Comparison of ENCODE assay signal across 17 cellular contexts in genomic region chr12:128909653-128910052, GRCh38. TPM values are rescaled to one million over a fixed set of nuclear protein-coding genes. Genes with fewer than 3 reads are reported as not detected.
DNase-seq lines count a peak whose midpoint lies in the region; ATAC-seq, FAIRE-seq and TF ChIP-seq lines count a peak whose summit lies in the region.
"Had no signal": no experiment of that assay in that cellular context is flagged by ENCODE, and none has a peak within 500 bp of the region (broad histone marks: within the 10 kb centered on the region; RNA-seq: fewer than 3 reads in every experiment).

No MANE protein-coding gene starts in this region.

- no peak overlapping the region for H3K9ac ChIP-seq in GM12878 (ENCODE audit: control insufficient read depth, insufficient read depth, low read length)
- no peak overlapping the region for H3K9ac ChIP-seq in HepG2 (ENCODE audit: insufficient read depth, low read depth, low read length)
- H3K9ac ChIP-seq: GM23248 had no signal

- H3K4me1 ChIP-seq in GM12878 (ENCODE audit: control insufficient read depth, insufficient read depth, low read length) (peaks cover 6% of the 10 kb centered on the region; the same call in 1 of the 2 replicates), HepG2 (ENCODE audit: insufficient read depth, low read length) (peaks cover 29% of the 10 kb centered on the region), psoas muscle (no peaks in the 10 kb centered on the region)

- DNase-seq in NCI-H146 (lab: John Stamatoyannopoulos, UW) (peak; percentile 36), NCI-H146 treated with DMSO at 0.1 percent for 48 hours (lab: John Stamatoyannopoulos, UW; ENCODE audit: unreplicated experiment) (no peak), GM12878 (ENCODE audit: low read depth, low spot score) (no peak), HepG2 (ENCODE audit: low spot score) (no peak), psoas muscle (no peak), NOMO-1 treated with dmso at 0.1 percent for 144 hours (lab: John Stamatoyannopoulos, UW; ENCODE audit: unreplicated experiment) (no peak), DMS 273 treated with DMSO at 0.1 percent for 48 hours (lab: John Stamatoyannopoulos, UW) (no peak)
- DNase-seq in T-helper 2 cell treated with Interferon-gamma antibody and Interleukin-4, amounts not matched to agents 5 μg/mL and 100 μg/mL, for 36 hours (ENCODE audit: low spot score): no peak
- DNase-seq: CD4-positive, CD25-positive, alpha-beta regulatory T cell; DMS79; GM23248; H7 had no signal

- H3K27ac ChIP-seq in GM12878 (ENCODE audit: control insufficient read depth, insufficient read depth): no peak overlapping the region
- no peak overlapping the region for H3K27ac ChIP-seq in HepG2 (ENCODE audit: extremely low read length, insufficient read depth, low read length)
- no peak overlapping the region for H3K27ac ChIP-seq in psoas muscle
- H3K27ac ChIP-seq: 22Rv1, GM23248 had no signal

- no peaks in the 10 kb centered on the region for H3K27me3 Mint-ChIP-seq in T-helper 2 cell treated with Interferon-gamma antibody and Interleukin-4, amounts not matched to agents 5 μg/mL and 100 μg/mL, for 36 hours (ENCODE audit: low read depth)
- H3K27me3 Mint-ChIP-seq: CD4-positive, CD25-positive, alpha-beta regulatory T cell had no signal

- WGBS in GM12878 (ENCODE audit: insufficient coverage, insufficient replicate concordance, low lambda C conversion rate, missing lambda C conversion rate): 64% methylated on average over 1 of the region's 1 CpG
- 3% methylated on average over 1 of the region's 1 CpG for WGBS in HepG2 (ENCODE audit: low lambda C conversion rate)
- 49 to 72% (median 60%) methylated on average over 1 of the region's 1 CpG for WGBS in psoas muscle, 3 donors

- no peak overlapping the region for H3K27ac Mint-ChIP-seq in T-helper 2 cell treated with Interferon-gamma antibody and Interleukin-4, amounts not matched to agents 5 μg/mL and 100 μg/mL, for 36 hours
- H3K27ac Mint-ChIP-seq: CD4-positive, CD25-positive, alpha-beta regulatory T cell had no signal

- TF ChIP-seq POLR2A in GM12878 (IDR thresholded peaks at IDR 0.05; ENCODE audit: low read depth, low read length) (no peak), HepG2 (IDR thresholded peaks at IDR 0.05; ENCODE audit: insufficient read depth in 1 of 2, low read depth in 2 of 2, low read length in 2 of 2) (no peak)

- peaks cover 0 to 1% of the 10 kb centered on the region in 2 experiments; a peak in 1 of 4 replicates for H3K36me3 ChIP-seq in GM12878 (ENCODE audit: control insufficient read depth in 2 of 2, insufficient read depth in 2 of 2, low read length in 1 of 2)
- no peaks in the 10 kb centered on the region for H3K36me3 ChIP-seq in HepG2 (replicated peaks in 1 of 2; ENCODE audit: control insufficient read depth in 1 of 2, insufficient read depth in 2 of 2, low read length in 2 of 2)
- H3K36me3 ChIP-seq in psoas muscle (ENCODE audit: insufficient read depth in 1 of 2, low read depth in 1 of 2): no peaks in the 10 kb centered on the region

- H3K79me2 ChIP-seq in GM12878 (ENCODE audit: control insufficient read depth, insufficient read depth, low read length) (no peaks in the 10 kb centered on the region), HepG2 (ENCODE audit: insufficient read depth, low read length) (no peaks in the 10 kb centered on the region)

- H4K20me1 ChIP-seq in GM12878 (ENCODE audit: control insufficient read depth, insufficient read depth): no peaks in the 10 kb centered on the region
- H4K20me1 ChIP-seq in HepG2 (ENCODE audit: insufficient read depth, low read length): no peaks in the 10 kb centered on the region

- no peak for TF ChIP-seq EP300 in GM12878 (IDR thresholded peaks at IDR 0.05; ENCODE audit: borderline replicate concordance in 1 of 2, control insufficient read depth in 1 of 2, low read depth in 2 of 2, low read length in 2 of 2)
- TF ChIP-seq EP300 in HepG2 (IDR thresholded peaks at IDR 0.05; ENCODE audit: low read depth in 2 of 2, low read length in 2 of 2): no peak
- TF ChIP-seq EP300 in HepG2 (CRISPR knock-in tag; IDR thresholded peaks at IDR 0.05; ENCODE audit: borderline replicate concordance): no peak

- H3K4me3 Mint-ChIP-seq in T-helper 2 cell treated with Interferon-gamma antibody and Interleukin-4, amounts not matched to agents 5 μg/mL and 100 μg/mL, for 36 hours: no peak overlapping the region
- H3K4me3 Mint-ChIP-seq: CD4-positive, CD25-positive, alpha-beta regulatory T cell had no signal

- TF ChIP-seq RAD21 in GM12878 (IDR thresholded peaks at IDR 0.05; ENCODE audit: insufficient read depth, low read depth, low read length) (no peak), HepG2 (CRISPR knock-in tag; IDR thresholded peaks at IDR 0.05) (no peak)

- POLR2A ChIA-PET in GM12878 (lab: Charles Lee): interaction anchor here (0.6 kb wide), 3 partner anchors 59 to 87 kb away, joined by 3 to 4 read pairs (median 3); no protein-coding TSS in a partner anchor
- POLR2A ChIA-PET in HepG2 (lab: Yijun Ruan, JAX): no interaction called here

- intact Hi-C loops in GM12878 (cut with micrococcal nuclease; ENCODE audit: unreplicated experiment): no loop called here
- intact Hi-C loops in HepG2 (cut with micrococcal nuclease; ENCODE audit: unreplicated experiment): no loop called here
- intact Hi-C loops in psoas muscle (cut with DNase I): no loop called here

- H3K9me3 Mint-ChIP-seq in T-helper 2 cell treated with Interferon-gamma antibody and Interleukin-4, amounts not matched to agents 5 μg/mL and 100 μg/mL, for 36 hours: no peaks in the 10 kb centered on the region
- H3K9me3 Mint-ChIP-seq: CD4-positive, CD25-positive, alpha-beta regulatory T cell had no signal

- FAIRE-seq in GM12878 (lab: Jason Lieb, UNC) (no peak), HepG2 (lab: Jason Lieb, UNC) (no peak)
- FAIRE-seq: GM12891 had no signal

- TF ChIP-seq CTCF in GM12878 (IDR thresholded peaks at IDR 0.05 in 2 of 3, conservative IDR thresholded peaks at IDR 0.05 in 1 of 3; ENCODE audit: control insufficient read depth in 2 of 3, extremely low read depth in 1 of 3, insufficient read depth in 1 of 3, low read depth in 3 of 3, low read length in 3 of 3): no peak
- TF ChIP-seq CTCF in HepG2 (CRISPR knock-in tag; IDR thresholded peaks at IDR 0.05): no peak
- no peak for TF ChIP-seq CTCF in psoas muscle (IDR thresholded peaks at IDR 0.05)

- H3K4me2 ChIP-seq in GM12878 (ENCODE audit: control insufficient read depth, insufficient read depth): no peak overlapping the region
- H3K4me2 ChIP-seq in HepG2 (ENCODE audit: low read depth, low read length): no peak overlapping the region

- SMC1A ChIA-PET in GM12878 (lab: Charles Lee; ENCODE audit: uncharacterized antibody, unreplicated experiment): interaction anchor here (0.7 to 1.7 kb wide), 3 partner anchors 9 to 13 kb away, joined by 3 to 7 read pairs (median 4); no protein-coding TSS in a partner anchor

- H3K4me3 ChIP-seq in GM12878 (no peak overlapping the region), HepG2 (replicated peaks in 1 of 3; ENCODE audit: insufficient read depth in 1 of 3, low read depth in 2 of 3, low read length in 3 of 3) (no peak overlapping the region), psoas muscle (no peak overlapping the region)
- H3K4me3 ChIP-seq: GM23248 had no signal

- no peaks in the 10 kb centered on the region for H3K27me3 ChIP-seq in GM12878 (replicated peaks in 1 of 2; ENCODE audit: control insufficient read depth in 2 of 2, insufficient read depth in 2 of 2, low read length in 1 of 2)
- no peaks in the 10 kb centered on the region; a peak in 1 of 5 replicates for H3K27me3 ChIP-seq in HepG2 (ENCODE audit: control insufficient read depth in 1 of 2, insufficient read depth in 2 of 2, low read length in 2 of 2)
- no peaks in the 10 kb centered on the region for H3K27me3 ChIP-seq in psoas muscle (ENCODE audit: insufficient read depth in 3 of 3, low read length in 2 of 3)

- H3K9me3 ChIP-seq in GM12878 (replicated peaks; ENCODE audit: control insufficient read depth, insufficient read depth, low read length): no peaks in the 10 kb centered on the region
- no peaks in the 10 kb centered on the region for H3K9me3 ChIP-seq in HepG2 (ENCODE audit: low read length)
- H3K9me3 ChIP-seq in psoas muscle: no peaks in the 10 kb centered on the region

- BruUV-seq in GM12878 (replicated peaks; lab: Mats Ljungman, UMichigan): no TSS peak
- BruUV-seq in HepG2 (replicated peaks; lab: Mats Ljungman, UMichigan): no TSS peak

- in situ Hi-C loops in GM12878 (cut with MboI): no loop called here
- in situ Hi-C loops in HepG2 (cut with HindIII; ENCODE audit: extremely low pct_ligation_motif_present, low pct_unique_long_range_greater_than_20kb): no loop called here

- H2AFZ ChIP-seq in GM12878 (ENCODE audit: control insufficient read depth, low read depth, low read length) (no peak overlapping the region), HepG2 (ENCODE audit: low read length) (no peak overlapping the region)
- H2AFZ ChIP-seq: GM23248 had no signal

- ATAC-seq in GM12878 (no peak), HepG2 (no peak), psoas muscle (peak in 3 of 4 donors; percentile 30 to 64 (median 41))

- RAD21 ChIA-PET in GM12878 (lab: Charles Lee; ENCODE audit: unreplicated experiment): no interaction called here

- no peaks in the 10 kb centered on the region for H3K36me3 Mint-ChIP-seq in T-helper 2 cell treated with Interferon-gamma antibody and Interleukin-4, amounts not matched to agents 5 μg/mL and 100 μg/mL, for 36 hours (ENCODE audit: low read depth)
- H3K36me3 Mint-ChIP-seq: CD4-positive, CD25-positive, alpha-beta regulatory T cell had no signal

- CTCF ChIA-PET in GM12878 (lab: Yijun Ruan, JAX): interaction anchor here (0.6 to 1.3 kb wide), 5 partner anchors 12 to 88 kb away, joined by 3 to 4 read pairs (median 3); no protein-coding TSS in a partner anchor
- CTCF ChIA-PET in HepG2 (lab: Yijun Ruan, JAX; ENCODE audit: low intra/inter-chr PET ratio, low total read pairs): no interaction called here

- peaks cover 14% of the 10 kb centered on the region for H3K4me1 Mint-ChIP-seq in T-helper 2 cell treated with Interferon-gamma antibody and Interleukin-4, amounts not matched to agents 5 μg/mL and 100 μg/mL, for 36 hours (ENCODE audit: low read depth)
- H3K4me1 Mint-ChIP-seq: CD4-positive, CD25-positive, alpha-beta regulatory T cell had no signal

RNA-seq across cellular contexts. Expression of gene GLT1D1, which starts 56.4 kb away (rescaled TPM):
- total RNA-seq in GM12878 (2013; cell fraction: nucleolus; rRNA removed): 21.7 and 24.4 TPM in 2 replicates
- total RNA-seq in GM12878 (2014; rRNA removed) (2.4 and 2.5 TPM in 2 replicates), GM12878 (2014; rRNA removed; fragmentation: Illumina TruSeq; extraction: Trizol) (2.6 and 3.0 TPM in 2 replicates), GM12878 (2021) (4.1 and 4.2 TPM in 2 replicates), HepG2 (2016; rRNA removed; fragmentation: Illumina TruSeq; extraction: Trizol) (0.09 TPM in 1 of 2 replicates, not detected in the other), psoas muscle (1 to 10 TPM in 3 of 4 donors, under 1 TPM in 1; 0.32 to 3.1 (median 2.0) TPM)
- polyA plus RNA-seq in GM12878 (2011; ENCODE audit: low read depth): 2.3 TPM
- polyA plus RNA-seq in GM12878 (2011; rRNA removed) (62.8 and 71.4 TPM in 2 replicates), GM12878 (2014; fragmentation: Illumina TruSeq; extraction: Trizol) (3.2 and 3.7 TPM in 2 replicates), GM12878 (2014; fragmentation: Nextera tagmentation; extraction: Ambion mirVana) (under 1 TPM; 0.42 to 0.53 TPM), GM12878 (2014; rRNA removed) (3.0 TPM in 2 replicates), GM12878 (2016; fragmentation: Nextera tagmentation; extraction: Ambion mirVana) (1 to 10 TPM; 1.7 to 3.8 TPM), HepG2 (2011; rRNA removed) (0.17 and 0.24 TPM in 2 replicates), psoas muscle (under 1 TPM; 0.51 to 0.95 (median 0.60) TPM)
- 59.7 and 62.9 TPM in 2 replicates for polyA plus RNA-seq in GM12878 (2011; cell fraction: cytosol; rRNA removed)
- 37.7 and 42.3 TPM in 2 replicates for polyA plus RNA-seq in GM12878 (2011; cell fraction: nucleus; rRNA removed)
- polyA plus RNA-seq in GM12878 (2012): 5.0 and 5.5 TPM in 2 replicates
- polyA minus RNA-seq in GM12878 (2011; rRNA and poly(A)+ RNA removed): 61.7 and 63.7 TPM in 2 replicates
- 23.4 and 23.9 TPM in 2 replicates for polyA minus RNA-seq in GM12878 (2011; cell fraction: cytosol; rRNA and poly(A)+ RNA removed)
- 12.7 and 17.6 TPM in 2 replicates for polyA minus RNA-seq in GM12878 (2011; cell fraction: nucleus; rRNA and poly(A)+ RNA removed)
- total RNA-seq in HepG2 (2016; cell fraction: cytosol; rRNA removed; fragmentation: Illumina TruSeq; extraction: Trizol; ENCODE audit: low read depth): not detected in 2 replicates
- total RNA-seq in HepG2 (2016; cell fraction: insoluble cytoplasmic fraction; rRNA removed; fragmentation: Illumina TruSeq; extraction: Trizol): not detected in 2 replicates
- total RNA-seq in HepG2 (2016; cell fraction: membrane; rRNA removed; fragmentation: Illumina TruSeq; extraction: Trizol): not detected in 2 replicates
- total RNA-seq in HepG2 (2016; cell fraction: nucleus; rRNA removed; fragmentation: Illumina TruSeq; extraction: Trizol): not detected in 2 replicates
- 0.12 and 0.24 TPM in 2 replicates for polyA plus RNA-seq in HepG2 (2011; cell fraction: cytosol; rRNA removed)
- polyA plus RNA-seq in HepG2 (2011; cell fraction: nucleus; rRNA removed): 0.10 TPM in 1 of 2 replicates, not detected in the other
- polyA plus RNA-seq in HepG2 (2012): 0.20 and 0.48 TPM in 2 replicates
- polyA plus RNA-seq in HepG2 (2016; cell fraction: cytosol; fragmentation: Illumina TruSeq; extraction: Trizol; ENCODE audit: low read depth): 0.06 TPM in 1 of 2 replicates, not detected in the other
- polyA plus RNA-seq in HepG2 (2016; cell fraction: insoluble cytoplasmic fraction; fragmentation: Illumina TruSeq; extraction: Trizol; ENCODE audit: low read depth): 0.11 TPM in 1 of 2 replicates, not detected in the other
- 0.06 and 0.15 TPM in 2 replicates for polyA plus RNA-seq in HepG2 (2016; cell fraction: membrane; fragmentation: Illumina TruSeq; extraction: Trizol; ENCODE audit: low read depth)
- not detected in 2 replicates for polyA plus RNA-seq in HepG2 (2016; cell fraction: nucleus; fragmentation: Illumina TruSeq; extraction: Trizol; ENCODE audit: insufficient read depth, low read depth)
- polyA minus RNA-seq in HepG2 (2011; rRNA and poly(A)+ RNA removed; ENCODE audit: low replicate concordance): 0.04 and 0.07 TPM in 2 replicates
- not detected in 2 replicates for polyA minus RNA-seq in HepG2 (2011; cell fraction: cytosol; rRNA and poly(A)+ RNA removed)
- 0.12 TPM in 1 of 2 replicates, not detected in the other for polyA minus RNA-seq in HepG2 (2011; cell fraction: nucleus; rRNA and poly(A)+ RNA removed)
- total RNA-seq: A673; CD4-positive, CD25-positive, alpha-beta regulatory T cell; GM23248; HT1080 had no signal
- polyA plus RNA-seq: BJ, GM23248 had no signal

Comparison
In these comparisons a context has a peak if more than half of its experiments do, and no peak if none do; other contexts are left out.
1. ATAC-seq: peak in psoas muscle (3 of 4); none in GM12878 (single experiment) and HepG2 (single experiment).